In genomic region chr1:211680752-211681327, GRCh38 we compare ENCODE assay signal across 8 cellular contexts. TPM values are rescaled to one million over a fixed set of nuclear protein-coding genes. Genes with fewer than 3 reads are reported as not detected.
DNase-seq lines count a peak whose midpoint lies in the region; ATAC-seq and TF ChIP-seq lines count a peak whose summit lies in the region.

No MANE protein-coding gene starts in this region.

- H3K27me3 ChIP-seq in cardiac muscle cell: no peaks in the 10 kb centered on the region

- peak; percentile 88 for DNase-seq in NCI-H1436 treated with DMSO at 0.1 percent for 48 hours (lab: John Stamatoyannopoulos, UW)
- DNase-seq in SW 1271 (lab: John Stamatoyannopoulos, UW): peak; percentile 4 to 76
- DNase-seq in activated naive CD4-positive, alpha-beta T cell treated with anti-CD3 and anti-CD28 coated beads, Interleukin-2, amount 50 U/mL, for 72 hours (ENCODE audit: low spot score in 2 of 2): peak; percentile 61 to 72
- peak; percentile 81 to 91 for DNase-seq in cardiac muscle cell (ENCODE audit: low read depth in 1 of 2, low spot score in 1 of 2)
- DNase-seq in retina: peak; percentile 69
- no peak for DNase-seq in GM19240 (ENCODE audit: insufficient read length, low spot score)

- no peaks in the 10 kb centered on the region for H3K9me3 ChIP-seq in cardiac muscle cell (ENCODE audit: low read depth)

- peak; percentile 66 for TF ChIP-seq CTCF in cardiac muscle cell (IDR thresholded peaks at IDR 0.05; ENCODE audit: low read depth, low read length)

- no peaks in the 10 kb centered on the region for H3K36me3 Mint-ChIP-seq in activated naive CD4-positive, alpha-beta T cell treated with anti-CD3 and anti-CD28 coated beads, Interleukin-2, amount 50 U/mL, for 72 hours

- H3K36me3 ChIP-seq in cardiac muscle cell: no peaks in the 10 kb centered on the region

- peak overlapping the region; percentile 9 to 68 for H3K27ac Mint-ChIP-seq in activated naive CD4-positive, alpha-beta T cell treated with anti-CD3 and anti-CD28 coated beads, Interleukin-2, amount 50 U/mL, for 72 hours

- ATAC-seq in GM18499 (IDR thresholded peaks at IDR 0.05; ENCODE audit: insufficient read depth, unreplicated experiment): peak; percentile 52
- ATAC-seq in HG02884 (IDR thresholded peaks at IDR 0.05; ENCODE audit: unreplicated experiment): peak; percentile 83
- peak; percentile 90 to 94 for ATAC-seq in activated naive CD4-positive, alpha-beta T cell treated with anti-CD3 and anti-CD28 coated beads, Interleukin-2, amount 50 U/mL, for 72 hours

- peaks cover 3% of the 10 kb centered on the region for H3K4me1 ChIP-seq in cardiac muscle cell (ENCODE audit: low read depth)

- H3K27ac ChIP-seq in cardiac muscle cell: no peak overlapping the region

- H3K9me3 Mint-ChIP-seq in activated naive CD4-positive, alpha-beta T cell treated with anti-CD3 and anti-CD28 coated beads, Interleukin-2, amount 50 U/mL, for 72 hours: no peaks in the 10 kb centered on the region

- H3K4me3 ChIP-seq in cardiac muscle cell: no peak overlapping the region

RNA-seq across cellular contexts. Expression of gene NEK2, which starts 5.4 kb away (rescaled TPM):
- 10 to 100 TPM; 35.4 to 75.4 TPM for total RNA-seq in activated naive CD4-positive, alpha-beta T cell treated with anti-CD3 and anti-CD28 coated beads, Interleukin-2, amount 50 U/mL, for 72 hours
- total RNA-seq in cardiac muscle cell: 4.1 and 51.2 TPM in 2 replicates
- polyA plus RNA-seq in cardiac muscle cell: 6.7 and 49.0 TPM in 2 replicates
